Comparison of ENCODE assay signal across 34 cellular contexts in genomic region chr4:37960679-37961078, GRCh38. TPM values are rescaled to one million over a fixed set of nuclear protein-coding genes. Genes with fewer than 3 reads are reported as not detected.
"Had no signal": no experiment of that assay in that cellular context is flagged by ENCODE, and none has a peak within 500 bp of the region (broad histone marks: within the 10 kb centered on the region; RNA-seq: fewer than 3 reads in every experiment).

No MANE protein-coding gene starts in this region.

- H3K9me3 ChIP-seq: ascending aorta, Peyer's patch had no signal

- H3K4me3 ChIP-seq: ascending aorta, Peyer's patch had no signal

- ATAC-seq: activated CD8-positive, alpha-beta memory T cell treated with anti-CD3 and anti-CD28 coated beads, Interleukin-2, amount 10 ng/mL, durations not matched to agents 7 days and 5 days; PC-3; SK-N-SH treated with all-trans-retinoic acid at 6 μM for 48 hours; T-cell; T-helper 17 cell had no signal

- H3K9me3 Mint-ChIP-seq: activated B cell treated with CpG ODN at 0.5 μM for 24 hours; activated CD4-positive, alpha-beta memory T cell treated with anti-CD3 and anti-CD28 coated beads, Interleukin-2, amount 10 ng/mL, durations not matched to agents 7 days and 5 days; activated naive CD4-positive, alpha-beta T cell treated with anti-CD3 and anti-CD28 coated beads, Interleukin-2, amount 10 ng/mL, durations not matched to agents 7 days and 5 days; T-cell had no signal

- DNase-seq: activated B cell treated with CpG ODN at 0.5 μM for 24 hours; activated CD4-positive, alpha-beta memory T cell treated with anti-CD3 and anti-CD28 coated beads, Interleukin-2, amount 10 ng/mL, durations not matched to agents 7 days and 5 days; activated CD4-positive, alpha-beta T cell treated with anti-CD3 and anti-CD28 coated beads for 1 hour; activated CD4-positive, alpha-beta T cell treated with anti-CD3 and anti-CD28 coated beads for 48 hours; activated CD8-positive, alpha-beta memory T cell treated with anti-CD3 and anti-CD28 coated beads for 24 hours; activated CD8-positive, alpha-beta memory T cell treated with anti-CD3 and anti-CD28 coated beads, Interleukin-2, amount 10 ng/mL, durations not matched to agents 7 days and 5 days; activated CD8-positive, alpha-beta memory T cell treated with anti-CD3 and anti-CD28 coated beads, Interleukin-2, amount 50 U/mL, for 48 hours; activated effector memory CD4-positive, alpha-beta T cell treated with Interleukin-2 at 50 U/mL for 16 hours; activated naive CD4-positive, alpha-beta T cell treated with anti-CD3 and anti-CD28 coated beads, Interleukin-2, amount 10 ng/mL, durations not matched to agents 7 days and 5 days; activated T-cell treated with anti-CD3 and anti-CD28 coated beads, Interleukin-2, amount 50 U/mL, for 48 hours; amniotic stem cell; NCI-H1092 treated with DMSO at 0.1 percent for 48 hours; NCI-H146; NCI-H2029 treated with DMSO at 0.1 percent for 48 hours; NCI-H2107; NCI-H226; NCI-H446 treated with DMSO at 0.1 percent for 48 hours; NCI-H526; NCI-H748 treated with DMSO at 0.1 percent for 48 hours; NK-92 treated with Interleukin-12 subunit alpha and Interleukin-12 subunit beta, amount 100 ng/mL, for 24 hours; PC-3; Peyer's patch; RPMI8226; SIG-M5; T-cell; T-helper 17 cell; T-helper 9 cell had no signal

- H3K36me3 ChIP-seq: ascending aorta, Peyer's patch had no signal

- H3K27ac ChIP-seq: ascending aorta, KMS-11, Peyer's patch, VCaP had no signal

- H3K4me2 ChIP-seq: KMS-11 had no signal

- H3K4me1 ChIP-seq: Peyer's patch had no signal

- H3K9ac ChIP-seq: KMS-11 had no signal

- H3K27me3 ChIP-seq: ascending aorta, Peyer's patch had no signal

- H3K27ac Mint-ChIP-seq: activated B cell treated with CpG ODN at 0.5 μM for 24 hours; activated CD4-positive, alpha-beta memory T cell treated with anti-CD3 and anti-CD28 coated beads, Interleukin-2, amount 10 ng/mL, durations not matched to agents 7 days and 5 days; activated CD8-positive, alpha-beta memory T cell treated with anti-CD3 and anti-CD28 coated beads, Interleukin-2, amount 10 ng/mL, durations not matched to agents 7 days and 5 days; activated naive CD4-positive, alpha-beta T cell treated with anti-CD3 and anti-CD28 coated beads, Interleukin-2, amount 10 ng/mL, durations not matched to agents 7 days and 5 days; activated naive CD8-positive, alpha-beta T cell; T-cell; T-helper 17 cell had no signal

- H3K27me3 Mint-ChIP-seq: activated B cell treated with CpG ODN at 0.5 μM for 24 hours; activated CD4-positive, alpha-beta memory T cell treated with anti-CD3 and anti-CD28 coated beads, Interleukin-2, amount 10 ng/mL, durations not matched to agents 7 days and 5 days; activated CD8-positive, alpha-beta memory T cell treated with anti-CD3 and anti-CD28 coated beads, Interleukin-2, amount 10 ng/mL, durations not matched to agents 7 days and 5 days; activated naive CD4-positive, alpha-beta T cell treated with anti-CD3 and anti-CD28 coated beads, Interleukin-2, amount 10 ng/mL, durations not matched to agents 7 days and 5 days; activated naive CD8-positive, alpha-beta T cell; T-cell; T-helper 17 cell had no signal

- H3K4me1 Mint-ChIP-seq: activated CD4-positive, alpha-beta memory T cell treated with anti-CD3 and anti-CD28 coated beads, Interleukin-2, amount 10 ng/mL, durations not matched to agents 7 days and 5 days; activated CD8-positive, alpha-beta memory T cell treated with anti-CD3 and anti-CD28 coated beads, Interleukin-2, amount 10 ng/mL, durations not matched to agents 7 days and 5 days; activated naive CD4-positive, alpha-beta T cell treated with anti-CD3 and anti-CD28 coated beads, Interleukin-2, amount 10 ng/mL, durations not matched to agents 7 days and 5 days had no signal

- H3K4me3 Mint-ChIP-seq: activated B cell treated with CpG ODN at 0.5 μM for 24 hours; activated CD4-positive, alpha-beta memory T cell treated with anti-CD3 and anti-CD28 coated beads, Interleukin-2, amount 10 ng/mL, durations not matched to agents 7 days and 5 days; activated CD8-positive, alpha-beta memory T cell treated with anti-CD3 and anti-CD28 coated beads, Interleukin-2, amount 10 ng/mL, durations not matched to agents 7 days and 5 days; activated naive CD4-positive, alpha-beta T cell treated with anti-CD3 and anti-CD28 coated beads, Interleukin-2, amount 10 ng/mL, durations not matched to agents 7 days and 5 days; activated naive CD8-positive, alpha-beta T cell; T-cell; T-helper 17 cell had no signal

RNA-seq across cellular contexts. Expression of gene PTTG2, which starts 0.5 kb away (rescaled TPM):
- total RNA-seq: ascending aorta, M059J, PC-3, SK-MEL-5 had no signal
